ENCODE assay signal across 26 cellular contexts in genomic region chr3:89654031-89654430, GRCh38.
"Had no signal": no experiment of that assay in that cellular context is flagged by ENCODE, and none has a peak within 500 bp of the region (broad histone marks: within the 10 kb centered on the region; RNA-seq: fewer than 3 reads in every experiment).

No MANE protein-coding gene starts in this region.

- H3K27ac ChIP-seq: neural progenitor cell, neutrophil, pancreas, prostate gland, right lobe of liver, sigmoid colon, suprapubic skin, testis, tibial artery, transverse colon, upper lobe of right lung, uterus had no signal

- H3K9ac ChIP-seq: neural progenitor cell had no signal

- H3K4me2 ChIP-seq: neural progenitor cell had no signal

- H3K4me3 ChIP-seq: neural progenitor cell, pancreas, prostate gland, right lobe of liver, sigmoid colon, suprapubic skin, testis, tibial artery, transverse colon, upper lobe of right lung, uterus had no signal

- H3K27me3 ChIP-seq: neural progenitor cell, neutrophil, pancreas, right lobe of liver, sigmoid colon, suprapubic skin, testis, tibial artery, transverse colon, upper lobe of right lung, uterus had no signal

- H3K4me1 ChIP-seq: neural progenitor cell, pancreas, prostate gland, right lobe of liver, suprapubic skin, testis, tibial artery, transverse colon, upper lobe of right lung, uterus had no signal

- DNase-seq: naive thymus-derived CD4-positive, alpha-beta T cell; natural killer cell; nucleus accumbens; pancreas; right cardiac atrium; right lobe of liver; sigmoid colon; small intestine; stimulated activated CD4-positive, alpha-beta T cell treated with anti-CD3 and anti-CD28 coated beads, Interleukin-15, amount 100 ng/mL, for 24 hours; stimulated activated CD4-positive, alpha-beta T cell treated with anti-CD3 and anti-CD28 coated beads, Interleukin-2, amount 100 ng/mL, for 24 hours; stimulated activated CD4-positive, alpha-beta T cell treated with anti-CD3 and anti-CD28 coated beads, Interleukin-2, amount 100 ng/mL, for 48 hours; stimulated activated CD4-positive, alpha-beta T cell treated with anti-CD3 and anti-CD28 coated beads, Interleukin-4, amount 100 ng/mL, for 4 hours; stimulated activated CD8-positive, alpha-beta memory T cell treated with anti-CD3 and anti-CD28 coated beads, Interleukin-4, amount 100 ng/mL, for 48 hours; stimulated activated naive CD4-positive, alpha-beta T cell; stimulated activated naive CD8-positive, alpha-beta T cell treated with anti-CD3 and anti-CD28 coated beads, Interleukin-15, amount 100 ng/mL, for 72 hours; stimulated activated naive CD8-positive, alpha-beta T cell treated with anti-CD3 and anti-CD28 coated beads, Interleukin-15, Interleukin-2, amounts not matched to agents 100 U/mL and 50 U/mL, for 24 hours; substantia nigra; testis; tibial artery; transverse colon; upper lobe of right lung; uterus had no signal

- H3K9me3 ChIP-seq: neutrophil, pancreas, prostate gland, right lobe of liver, suprapubic skin, testis, upper lobe of right lung, uterus had no signal

- H3K36me3 ChIP-seq: neural progenitor cell, neutrophil, pancreas, prostate gland, right lobe of liver, sigmoid colon, suprapubic skin, tibial artery, transverse colon, upper lobe of right lung, uterus had no signal

- H2AFZ ChIP-seq: neural progenitor cell had no signal
